8 cellular contexts compared by ENCODE assay signal in genomic region chr7:33061282-33061928, GRCh38. TPM values are rescaled to one million over a fixed set of nuclear protein-coding genes. Genes with fewer than 3 reads are reported as not detected.
DNase-seq lines count a peak whose midpoint lies in the region; ATAC-seq and TF ChIP-seq lines count a peak whose summit lies in the region.

No MANE protein-coding gene starts in this region.

- peak overlapping the region; percentile 86 for H3K27ac Mint-ChIP-seq in HFFc6

- intact Hi-C loops in mucosa of descending colon (cut with DNase I, micrococcal nuclease) = no loop called here

- no peak for DNase-seq in AG04449 (ENCODE audit: low read depth, low spot score)
- DNase-seq in HFFc6 = no peak
- no peak for DNase-seq in astrocyte of the spinal cord (ENCODE audit: low read depth, low spot score)
- no peak for DNase-seq in mucosa of descending colon
- DNase-seq in GOT3 (lab: John Stamatoyannopoulos, UW) = no peak
- DNase-seq in 8988T = no peak
- DNase-seq in activated effector memory CD4-positive, alpha-beta T cell treated with Interleukin-2 at 50 U/mL for 16 hours = no peak

- in situ Hi-C loops in astrocyte of the spinal cord (cut with HindIII; ENCODE audit: low sequenced_read_pairs) = no loop called here

- H3K9me3 Mint-ChIP-seq in HFFc6 = peaks cover 18% of the 10 kb centered on the region

- peak overlapping the region; percentile 87 for H3K4me3 ChIP-seq in AG04449 (ENCODE audit: low read depth, low read length)
- peak overlapping the region; percentile 75 for H3K4me3 ChIP-seq in astrocyte of the spinal cord (ENCODE audit: low read depth, low read length)
- H3K4me3 ChIP-seq in mucosa of descending colon = peak overlapping the region; percentile 92

- peaks cover 15% of the 10 kb centered on the region for H3K4me1 ChIP-seq in mucosa of descending colon (ENCODE audit: low read depth)

- H3K9me3 ChIP-seq in mucosa of descending colon = peaks cover 4% of the 10 kb centered on the region

- no peaks in the 10 kb centered on the region for H3K36me3 ChIP-seq in mucosa of descending colon (ENCODE audit: low read depth)

- TF ChIP-seq CTCF in AG04449 (IDR thresholded peaks at IDR 0.05; ENCODE audit: insufficient read depth, low read length, missing control alignments) (no peak), HFFc6 (IDR thresholded peaks at IDR 0.05) (no peak), astrocyte of the spinal cord (IDR thresholded peaks at IDR 0.05; ENCODE audit: low read depth, low read length) (no peak), mucosa of descending colon (IDR thresholded peaks at IDR 0.05) (no peak)

- H3K27me3 Mint-ChIP-seq in HFFc6 (ENCODE audit: insufficient read depth) = no peaks in the 10 kb centered on the region; the same call in 1 of the 2 replicates

- no peak for ATAC-seq in mucosa of descending colon
- ATAC-seq in GM21515 (IDR thresholded peaks at IDR 0.05; ENCODE audit: unreplicated experiment) = no peak

- peaks cover 38% of the 10 kb centered on the region for H3K36me3 Mint-ChIP-seq in HFFc6 (ENCODE audit: low read depth)

- POLR2A ChIA-PET in AG04449 (lab: Yijun Ruan, JAX) = interaction anchor here (1.2 to 2.1 kb wide), 3 partner anchors 47 to 170 kb away, joined by 4 to 10 read pairs (median 8); partner anchors contain the start of genes FKBP9, KBTBD2 and RP9

- peaks cover 47% of the 10 kb centered on the region for H3K4me1 Mint-ChIP-seq in HFFc6 (ENCODE audit: low read depth)

- CTCF ChIA-PET in AG04449 (lab: Yijun Ruan, JAX) = interaction anchor here (0.9 to 4.7 kb wide), 10 partner anchors 9 to 260 kb away, joined by 3 to 29 read pairs (median 4); partner anchors contain the start of gene RP9

- H3K4me3 Mint-ChIP-seq in HFFc6 = peak overlapping the region; percentile 98

RNA-seq across cellular contexts. Expression of gene NT5C3A, which starts 1.2 kb away (rescaled TPM):
- total RNA-seq in HFFc6 (2021; fragmentation: NEBNext Ultra II Directional; extraction: Animal tissue kit (Norgen Biotek cat#: 25700)) = 10 to 100 TPM; 15.3 to 19.4 (median 16.4) TPM
- total RNA-seq in mucosa of descending colon = 100 to 1,000 TPM in 1 of 3 donors, 10 to 100 TPM in 2; 62.1 to 107 (median 93.8) TPM

RNA-seq across cellular contexts. Expression of gene RP9, which starts 47.8 kb away (rescaled TPM):
- 10 to 100 TPM; 11.4 to 16.6 (median 14.9) TPM for total RNA-seq in HFFc6 (2021; fragmentation: NEBNext Ultra II Directional; extraction: Animal tissue kit (Norgen Biotek cat#: 25700))
- total RNA-seq in mucosa of descending colon = 10 to 100 TPM; 10.8 to 12.2 (median 11.5) TPM
